In the genomic region with DNA sequence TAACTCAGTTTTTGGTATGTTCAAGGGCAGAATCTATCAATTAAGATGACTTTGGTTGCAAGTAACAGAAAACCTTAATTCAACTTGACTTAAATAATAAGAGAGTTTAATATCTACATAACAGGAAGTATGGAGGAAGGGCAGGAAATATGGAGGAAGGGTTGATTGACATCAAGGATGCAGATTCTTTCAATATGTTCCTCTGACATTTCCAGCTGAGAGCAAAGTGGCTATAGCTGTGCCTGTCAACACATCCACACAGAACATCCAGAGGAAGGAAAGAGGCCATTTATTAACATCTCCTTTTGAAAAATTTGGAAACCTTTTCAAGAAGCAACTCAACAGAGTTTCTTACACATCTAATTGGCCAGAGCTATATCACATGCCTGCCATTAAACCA, we compare ENCODE assay signal across 24 cellular contexts.
"Had no signal": no experiment of that assay in that cellular context is flagged by ENCODE, and none has a peak within 500 bp of the region (broad histone marks: within the 10 kb centered on the region; RNA-seq: fewer than 3 reads in every experiment).

No MANE protein-coding gene starts in this region.

- H3K4me3 Mint-ChIP-seq: activated CD4-positive, alpha-beta memory T cell treated with anti-CD3 and anti-CD28 coated beads, Interleukin-2, amount 10 ng/mL, durations not matched to agents 7 days and 5 days; activated CD4-positive, alpha-beta T cell treated with anti-CD3 and anti-CD28 coated beads, Interleukin-2, amount 10 ng/mL, durations not matched to agents 24 days and 14 days; activated naive CD4-positive, alpha-beta T cell treated with anti-CD3 and anti-CD28 coated beads, Interleukin-2, amount 10 ng/mL, durations not matched to agents 7 days and 5 days; activated T-cell treated with anti-CD3 and anti-CD28 coated beads, Interleukin-2, amount 50 U/mL, for 72 hours; brain; dendritic cell treated with granulocyte-macrophage colony-stimulating factor and Interleukin-4, amounts not matched to agents 40 ng/mL and 50 ng/mL, for 4 days had no signal

- ATAC-seq: activated CD4-positive, CD25-positive, alpha-beta regulatory T cell treated with anti-CD3 and anti-CD28 coated beads, Interleukin-2, amount 50 U/mL, for 24 hours; activated T-cell treated with anti-CD3 and anti-CD28 coated beads, Interleukin-2, amount 50 U/mL, for 72 hours; gastroesophageal sphincter; lower lobe of right lung; naive thymus-derived CD8-positive, alpha-beta T cell; stimulated activated naive CD8-positive, alpha-beta T cell treated with anti-CD3 and anti-CD28 coated beads, Interleukin-15, Interleukin-2, amounts not matched to agents 100 U/mL and 50 U/mL, for 24 hours; upper lobe of right lung had no signal

- H3K9me3 ChIP-seq: esophagus squamous epithelium, gastroesophageal sphincter, lower lobe of right lung, right atrium auricular region, upper lobe of right lung had no signal

- H3K4me1 ChIP-seq: right atrium auricular region, upper lobe of right lung had no signal

- H3K27me3 ChIP-seq: esophagus squamous epithelium, right atrium auricular region, upper lobe of right lung had no signal

- H3K27ac ChIP-seq: gastroesophageal sphincter, lower lobe of right lung, right atrium auricular region, upper lobe of right lung, VCaP had no signal

- DNase-seq: activated CD4-positive, alpha-beta memory T cell treated with anti-CD3 and anti-CD28 coated beads, Interleukin-2, amount 10 ng/mL, durations not matched to agents 7 days and 5 days; activated CD4-positive, alpha-beta T cell treated with anti-CD3 and anti-CD28 coated beads, Interleukin-2, amount 10 ng/mL, durations not matched to agents 24 days and 14 days; activated effector memory CD4-positive, alpha-beta T cell treated with Interleukin-2 at 50 U/mL for 16 hours; activated naive CD4-positive, alpha-beta T cell treated with anti-CD3 and anti-CD28 coated beads, Interleukin-2, amount 10 ng/mL, durations not matched to agents 7 days and 5 days; activated T-cell treated with anti-CD3 and anti-CD28 coated beads, Interleukin-2, amount 50 U/mL, for 72 hours; aorta; effector CD8-positive, alpha-beta T cell; esophagus squamous epithelium; head of caudate nucleus; islet precursor cell; lower lobe of right lung; naive thymus-derived CD8-positive, alpha-beta T cell; stimulated activated CD4-positive, alpha-beta T cell treated with anti-CD3 and anti-CD28 coated beads, Interleukin-12 subunit alpha, Interleukin-12 subunit beta, amount 100 ng/mL, for 4 hours; stimulated activated CD4-positive, alpha-beta T cell treated with anti-CD3 and anti-CD28 coated beads, Interleukin-4, amount 100 ng/mL, for 4 hours; stimulated activated naive CD8-positive, alpha-beta T cell treated with anti-CD3 and anti-CD28 coated beads, Interleukin-15, Interleukin-2, amounts not matched to agents 100 U/mL and 50 U/mL, for 24 hours; SW 1271; upper lobe of right lung had no signal

- H3K36me3 Mint-ChIP-seq: brain had no signal

- H3K9me3 Mint-ChIP-seq: activated CD4-positive, alpha-beta memory T cell treated with anti-CD3 and anti-CD28 coated beads, Interleukin-2, amount 10 ng/mL, durations not matched to agents 7 days and 5 days; activated T-cell treated with anti-CD3 and anti-CD28 coated beads, Interleukin-2, amount 50 U/mL, for 72 hours; brain; dendritic cell treated with granulocyte-macrophage colony-stimulating factor and Interleukin-4, amounts not matched to agents 40 ng/mL and 50 ng/mL, for 4 days had no signal

- H3K27me3 Mint-ChIP-seq: activated naive CD4-positive, alpha-beta T cell treated with anti-CD3 and anti-CD28 coated beads, Interleukin-2, amount 10 ng/mL, durations not matched to agents 7 days and 5 days had no signal

- H3K4me3 ChIP-seq: esophagus squamous epithelium, gastroesophageal sphincter, lower lobe of right lung, right atrium auricular region, upper lobe of right lung had no signal

- H3K36me3 ChIP-seq: esophagus squamous epithelium, gastroesophageal sphincter, lower lobe of right lung, right atrium auricular region, upper lobe of right lung had no signal

- H3K27ac Mint-ChIP-seq: activated CD4-positive, alpha-beta memory T cell treated with anti-CD3 and anti-CD28 coated beads, Interleukin-2, amount 10 ng/mL, durations not matched to agents 7 days and 5 days; activated CD4-positive, alpha-beta T cell treated with anti-CD3 and anti-CD28 coated beads, Interleukin-2, amount 10 ng/mL, durations not matched to agents 24 days and 14 days; activated naive CD4-positive, alpha-beta T cell treated with anti-CD3 and anti-CD28 coated beads, Interleukin-2, amount 10 ng/mL, durations not matched to agents 7 days and 5 days; activated T-cell treated with anti-CD3 and anti-CD28 coated beads, Interleukin-2, amount 50 U/mL, for 72 hours; brain; dendritic cell treated with granulocyte-macrophage colony-stimulating factor and Interleukin-4, amounts not matched to agents 40 ng/mL and 50 ng/mL, for 4 days; progenitor cell of endocrine pancreas had no signal
